Comparison of ENCODE assay signal across 1 cellular context in the genomic region with DNA sequence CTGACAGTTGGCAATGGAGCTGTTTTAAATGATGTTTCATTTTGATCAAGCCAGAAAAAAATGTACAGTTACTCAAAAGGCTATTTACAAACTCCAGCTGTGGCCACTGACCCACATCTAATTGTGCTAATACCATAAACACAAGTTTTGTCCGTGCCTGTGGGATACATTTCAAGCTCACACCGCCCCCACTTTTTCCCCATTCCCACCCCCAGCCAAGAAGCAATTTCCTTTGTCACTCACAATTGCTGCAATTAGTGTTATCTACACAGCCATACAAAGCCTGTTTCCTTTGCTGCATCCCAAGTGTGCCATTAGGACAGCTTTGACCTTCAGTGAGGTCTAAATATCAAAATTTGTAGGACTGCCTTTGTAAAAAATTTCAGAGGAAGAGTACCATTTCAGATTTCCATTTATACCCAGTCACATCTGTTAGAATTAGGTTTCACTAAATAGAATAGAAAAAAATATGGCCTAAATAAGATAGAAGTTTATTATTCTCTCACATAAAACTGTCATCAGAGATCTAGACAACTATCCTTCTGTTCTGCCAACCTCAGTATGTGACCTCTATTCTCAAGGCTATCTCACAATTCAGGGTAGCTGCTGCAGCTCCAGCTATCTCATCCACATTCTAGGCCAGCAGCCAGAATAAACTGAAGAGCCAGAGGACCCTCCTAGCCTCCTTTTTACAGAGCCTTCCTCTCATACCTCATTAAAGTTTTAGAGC.
TF ChIP-seq lines count a peak whose summit lies in the region.

No MANE protein-coding gene starts in this region.

TF ChIP-seq in endothelial cell of umbilical vein, 7 proteins besides CTCF, POLR2A, EP300 and RAD21 (continued from another document):
- TF ChIP-seq, protein P1, sequence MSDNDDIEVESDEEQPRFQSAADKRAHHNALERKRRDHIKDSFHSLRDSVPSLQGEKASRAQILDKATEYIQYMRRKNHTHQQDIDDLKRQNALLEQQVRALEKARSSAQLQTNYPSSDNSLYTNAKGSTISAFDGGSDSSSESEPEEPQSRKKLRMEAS (IDR thresholded peaks at IDR 0.05; ENCODE audit: insufficient read depth, insufficient read length): no peak
- no peak for TF ChIP-seq JUN (IDR thresholded peaks at IDR 0.05; ENCODE audit: borderline replicate concordance, insufficient read depth, insufficient read length, low read depth)
